Comparison of ENCODE assay signal across 8 cellular contexts in the genomic region with DNA sequence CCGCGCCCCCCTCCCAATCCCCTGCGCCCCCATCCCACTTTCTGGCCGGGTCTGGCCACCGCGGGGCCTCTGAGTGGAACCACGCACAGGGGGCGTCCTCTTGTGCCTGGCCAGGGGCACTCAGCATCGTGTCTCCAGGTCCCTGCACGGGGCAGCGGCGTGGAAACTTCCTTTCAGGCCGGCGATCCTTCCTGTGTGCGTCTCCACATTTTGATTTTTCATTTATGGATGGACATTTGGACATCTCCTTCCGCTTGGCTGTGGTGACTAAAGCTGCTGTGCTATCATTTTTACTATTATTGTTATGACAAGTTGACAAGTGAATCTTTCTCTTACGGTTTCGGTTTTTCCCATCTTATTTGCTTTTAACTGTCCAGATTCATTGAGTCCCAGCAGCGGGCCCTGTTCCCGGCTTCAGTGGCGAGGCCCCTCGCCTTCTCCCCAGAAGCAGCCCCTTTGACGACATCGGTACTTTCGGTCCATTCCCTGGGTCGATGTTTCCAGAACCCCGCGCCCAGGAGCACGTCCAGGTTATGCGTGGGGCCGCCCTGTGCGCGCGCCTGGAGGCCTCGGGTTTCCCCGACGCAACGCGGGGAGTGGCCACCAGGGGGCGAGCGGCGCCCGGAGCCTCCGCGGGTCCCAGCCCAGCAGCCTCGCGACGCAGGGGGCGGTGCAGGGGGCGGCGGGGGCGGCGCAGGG. TPM values are rescaled to one million over a fixed set of nuclear protein-coding genes. Genes with fewer than 3 reads are reported as not detected.
DNase-seq lines count a peak whose midpoint lies in the region; ATAC-seq, FAIRE-seq and TF ChIP-seq lines count a peak whose summit lies in the region.

No MANE protein-coding gene starts in this region.

- H3K9me3 Mint-ChIP-seq in activated naive CD8-positive, alpha-beta T cell (ENCODE audit: low read depth) = no peaks in the 10 kb centered on the region

- peak in 1 of 2 donors; percentile 34 for TF ChIP-seq POLR2A in thyroid gland (IDR thresholded peaks at IDR 0.05)

- peak overlapping the region; percentile 65 for H3K9ac ChIP-seq in Karpas-422 (ENCODE audit: low read length)

- H3K9me2 ChIP-seq in Karpas-422 (replicated peaks; ENCODE audit: insufficient read depth, low read length) = no peaks in the 10 kb centered on the region

- no peaks in the 10 kb centered on the region for H3K36me3 Mint-ChIP-seq in activated naive CD8-positive, alpha-beta T cell

- H2AFZ ChIP-seq in Karpas-422 (ENCODE audit: low read length) = peak overlapping the region; percentile 93

- H3K27ac ChIP-seq in Karpas-422 (ENCODE audit: low read length) = no peak overlapping the region
- peak overlapping the region in 3 of 4 donors; percentile 28 to 81 (median 45) for H3K27ac ChIP-seq in pancreas
- peak overlapping the region; percentile 53 to 75 (median 68) for H3K27ac ChIP-seq in thyroid gland

- peaks cover 7% of the 10 kb centered on the region for H4K20me1 ChIP-seq in Karpas-422 (ENCODE audit: insufficient read depth, low read depth, low read length)

- no peak for FAIRE-seq in pancreas (lab: Jason Lieb, UNC)

- H3K9me3 ChIP-seq in Karpas-422 (ENCODE audit: low read length) (no peaks in the 10 kb centered on the region), pancreas (no peaks in the 10 kb centered on the region), thyroid gland (no peaks in the 10 kb centered on the region)

- H3K79me2 ChIP-seq in Karpas-422 (ENCODE audit: low read length) = no peaks in the 10 kb centered on the region

- H3K36me3 ChIP-seq in Karpas-422 (ENCODE audit: insufficient read depth, low read length) (no peaks in the 10 kb centered on the region), pancreas (no peaks in the 10 kb centered on the region), thyroid gland (no peaks in the 10 kb centered on the region)

- H3K4me3 Mint-ChIP-seq in activated naive CD8-positive, alpha-beta T cell = peak overlapping the region; percentile 93

- peak overlapping the region; percentile 64 for H3K4me3 ChIP-seq in Karpas-422 (ENCODE audit: low read length)
- peak overlapping the region; percentile 2 to 50 (median 42) for H3K4me3 ChIP-seq in pancreas
- H3K4me3 ChIP-seq in thyroid gland (replicated peaks in 1 of 3) = peak overlapping the region in 2 of 3 donors; percentile 29 to 42

- ATAC-seq in GM19328 (IDR thresholded peaks at IDR 0.05; ENCODE audit: unreplicated experiment) (peak; percentile 63), Right ventricle myocardium inferior (peak; percentile 85), pancreas (peak; percentile 71 to 82 (median 76))

- peak overlapping the region; percentile 94 for H3K27ac Mint-ChIP-seq in activated naive CD8-positive, alpha-beta T cell

- intact Hi-C loops in Right ventricle myocardium inferior (cut with DNase I) = loop anchor here (1.0 to 5.0 kb wide), 2 partner anchors 38 to 266 kb away; no protein-coding TSS in a partner anchor
- intact Hi-C loops in pancreas (cut with DNase I) = loop anchor here in 2 of 3 donors (5.0 to 10.0 kb wide), 3 partner anchors 43 to 263 kb away; no protein-coding TSS in a partner anchor
- intact Hi-C loops in thyroid gland (cut with DNase I) = no loop called here

- DNase-seq in AML-193 (lab: John Stamatoyannopoulos, UW) = peak; percentile 12 to 28
- peak; percentile 89 for DNase-seq in Karpas-422
- DNase-seq in SKM-1 treated with dmso at 0.1 percent for 144 hours (lab: John Stamatoyannopoulos, UW; ENCODE audit: unreplicated experiment) = peak; percentile 41
- peak; percentile 93 for DNase-seq in Right ventricle myocardium inferior (ENCODE audit: missing footprints)
- DNase-seq in pancreas = peak; percentile 78 to 99 (median 87)
- DNase-seq in thyroid gland = peak; percentile 78 to 84

- H3K4me2 ChIP-seq in Karpas-422 (ENCODE audit: low read depth, low read length, poor library complexity, severe bottlenecking) = peak overlapping the region; percentile 83

- no peaks in the 10 kb centered on the region for H3K27me3 Mint-ChIP-seq in activated naive CD8-positive, alpha-beta T cell

- peaks cover 33% of the 10 kb centered on the region for H3K4me1 ChIP-seq in Karpas-422 (ENCODE audit: low read length)
- no peaks in the 10 kb centered on the region for H3K4me1 ChIP-seq in pancreas
- H3K4me1 ChIP-seq in thyroid gland = peaks cover 0 to 12% of the 10 kb centered on the region in 2 donors

- peak; percentile 71 to 80 (median 78) for TF ChIP-seq CTCF in pancreas (IDR thresholded peaks at IDR 0.05)
- peak; percentile 65 to 91 (median 80) for TF ChIP-seq CTCF in thyroid gland (IDR thresholded peaks at IDR 0.05)

- WGBS in pancreas, 2 donors = 1% methylated on average over 45 to 51 of the region's 53 CpGs
- 1% methylated on average over 18 to 27 of the region's 53 CpGs for WGBS in thyroid gland, 2 donors

- H3K27me3 ChIP-seq in Karpas-422 (ENCODE audit: low read length) = no peaks in the 10 kb centered on the region
- no peaks in the 10 kb centered on the region for H3K27me3 ChIP-seq in pancreas
- no peaks in the 10 kb centered on the region for H3K27me3 ChIP-seq in thyroid gland

- peaks cover 28% of the 10 kb centered on the region for H3K4me1 Mint-ChIP-seq in activated naive CD8-positive, alpha-beta T cell (ENCODE audit: low read depth)

RNA-seq across cellular contexts. Expression of a gene that starts 12.4 kb away (rescaled TPM):
- total RNA-seq in Karpas-422 (2014; rRNA removed; shearing (Covaris generic); ENCODE audit: low replicate concordance) = 4.3 and 7.4 TPM in 2 replicates
- 8.2 TPM for total RNA-seq in Right ventricle myocardium inferior
- total RNA-seq in pancreas = 1 to 10 TPM; 4.4 to 5.9 (median 4.9) TPM
- 10 to 100 TPM in 1 of 2 donors, 1 to 10 TPM in 1; 9.8 to 11.2 TPM for polyA plus RNA-seq in pancreas
- total RNA-seq in thyroid gland = 10 to 100 TPM in 3 of 4 donors, 1 to 10 TPM in 1; 7.6 to 15.5 (median 12.2) TPM

Comparison
In these comparisons a context has a peak if more than half of its experiments do, and no peak if none do; other contexts are left out.
1. DNase-seq: peak in every context shown above with its lines; median percentile 93 in Right ventricle myocardium inferior; 89 in Karpas-422; 87 in pancreas; 81 in thyroid gland; 41 in SKM-1 treated with dmso at 0.1 percent for 144 hours; 20 in AML-193.